ENCODE assay signal across 8 cellular contexts in the genomic region with DNA sequence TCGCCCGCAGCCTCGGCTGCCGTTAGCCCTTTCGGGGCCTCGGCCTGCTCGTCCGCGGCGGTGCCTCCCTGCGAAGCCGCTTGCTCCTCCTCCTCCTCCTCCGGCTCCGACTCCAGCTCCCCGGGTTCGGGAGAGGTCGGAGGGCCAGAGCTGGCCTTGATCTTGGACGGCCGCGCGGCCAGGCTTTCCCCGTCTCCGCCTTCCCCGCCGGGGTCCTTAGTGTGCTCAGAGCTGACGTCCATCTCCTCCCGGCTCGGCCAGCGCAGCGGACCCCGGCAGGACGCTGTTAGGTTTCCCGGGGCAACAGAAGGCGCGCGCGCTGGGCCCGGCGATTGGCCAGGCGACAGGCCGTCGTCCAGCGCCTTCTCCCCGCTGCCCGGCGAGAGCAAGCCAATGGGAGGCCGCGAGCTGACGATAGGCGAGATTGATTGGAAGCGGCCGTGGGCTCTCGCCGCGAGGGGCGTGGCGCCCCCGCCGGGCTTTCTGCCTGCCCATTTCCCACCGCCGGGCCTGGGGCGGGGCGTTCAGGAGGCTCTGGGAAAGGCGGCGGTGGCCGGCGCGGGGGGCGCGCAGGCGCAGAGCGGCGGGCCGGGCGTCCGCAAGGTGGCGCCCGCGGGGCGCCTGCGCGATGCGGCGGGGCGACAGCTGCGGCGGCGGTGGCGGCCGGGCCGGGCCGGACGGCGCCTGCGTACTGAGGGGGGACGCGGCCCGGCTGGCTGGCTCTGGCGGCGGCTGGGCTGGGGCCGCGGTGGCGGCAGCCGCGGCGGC. TPM values are rescaled to one million over a fixed set of nuclear protein-coding genes. Genes with fewer than 3 reads are reported as not detected.
DNase-seq lines count a peak whose midpoint lies in the region; ATAC-seq and TF ChIP-seq lines count a peak whose summit lies in the region.

Gene TADA2B, plus strand, starts transcription at position 676 of the 768 bp plus-strand sequence. CDS start 208 bp downstream, outside the sequence.

- no peak for TF ChIP-seq EP300 in esophagus muscularis mucosa (IDR thresholded peaks at IDR 0.05)

- H3K9ac ChIP-seq in KMS-11, result peak within 1 kb of the TSS; percentile 57; the same call in 1 of the 2 replicates

- under 1% methylated on average over 37 of the region's 106 CpGs for WGBS in esophagus muscularis mucosa

- H3K27ac ChIP-seq in KMS-11 (no peak within 1 kb of the TSS; the same call in 1 of the 2 replicates), Panc1 (ENCODE audit: low read length) (peak within 1 kb of the TSS; percentile 81), esophagus muscularis mucosa (replicated peaks in 1 of 4) (peak within 1 kb of the TSS; percentile 90 to 94 (median 92)), muscle layer of duodenum (ENCODE audit: low read length) (peak within 1 kb of the TSS; percentile 58)

- H3K27me3 ChIP-seq in KMS-11 (ENCODE audit: insufficient read depth, low read depth) (no peaks in the 10 kb centered on the region), Panc1 (ENCODE audit: control insufficient read depth, insufficient read depth, low read length) (no peaks in the 10 kb centered on the region), esophagus muscularis mucosa (no peaks in the 10 kb centered on the region), muscle layer of duodenum (ENCODE audit: low read depth, low read length) (no peaks in the 10 kb centered on the region)

- H2AFZ ChIP-seq in KMS-11 (ENCODE audit: low read depth), result peak within 1 kb of the TSS; percentile 54

- in situ Hi-C loops in Panc1 (cut with HindIII; ENCODE audit: low pct_unique_long_range_greater_than_20kb, low sequenced_read_pairs), result no loop called here

- POLR2A ChIA-PET in Panc1 (lab: Charles Lee), result no interaction called here

- intact Hi-C loops in Panc1 (cut with micrococcal nuclease; ENCODE audit: unreplicated experiment) (no loop called here), esophagus muscularis mucosa (cut with DNase I) (loop anchor here (10.0 kb wide), 2 partner anchors 258 to 328 kb away; partner anchors contain the start of genes BLOC1S4 and KIAA0232)

- H3K9me3 ChIP-seq in Panc1 (ENCODE audit: control insufficient read depth, insufficient read depth, low read depth, low read length) (no peaks in the 10 kb centered on the region), esophagus muscularis mucosa (no peaks in the 10 kb centered on the region), muscle layer of duodenum (ENCODE audit: control insufficient read depth in 1 of 2, low read length in 2 of 2) (no peaks in the 10 kb centered on the region)

- H3K4me3 ChIP-seq in KMS-11 (IDR thresholded peaks at IDR 0.05; ENCODE audit: insufficient read depth, low read depth, low read length) (no peak within 1 kb of the TSS), Panc1 (ENCODE audit: low read depth in 2 of 2, low read length in 2 of 2) (peak within 1 kb of the TSS; percentile 76 to 80), esophagus muscularis mucosa (peak within 1 kb of the TSS; percentile 95 to 100 (median 98)), muscle layer of duodenum (ENCODE audit: low read depth in 1 of 2, low read length in 2 of 2) (peak within 1 kb of the TSS; percentile 78 to 98)

- TF ChIP-seq POLR2A in esophagus muscularis mucosa (IDR thresholded peaks at IDR 0.05; ENCODE audit: low read depth), result no peak

- peaks cover 31% of the 10 kb centered on the region; the same call in 1 of the 2 replicates for H3K79me2 ChIP-seq in KMS-11 (ENCODE audit: insufficient read depth, low read depth)

- no peaks in the 10 kb centered on the region for H3K36me3 ChIP-seq in KMS-11 (ENCODE audit: insufficient read depth)
- H3K36me3 ChIP-seq in Panc1 (ENCODE audit: control insufficient read depth, insufficient read depth, low read length), result no peaks in the 10 kb centered on the region
- H3K36me3 ChIP-seq in esophagus muscularis mucosa, result no peaks in the 10 kb centered on the region
- no peaks in the 10 kb centered on the region for H3K36me3 ChIP-seq in muscle layer of duodenum (ENCODE audit: control insufficient read depth in 1 of 2, insufficient read depth in 2 of 2, low read length in 2 of 2)

- CTCF ChIA-PET in Panc1 (lab: Charles Lee), result interaction anchor here (0.6 kb wide), 4 partner anchors 10 to 39 kb away, joined by 3 to 10 read pairs (median 5); partner anchors contain the start of gene GRPEL1

- no peaks in the 10 kb centered on the region for H4K20me1 ChIP-seq in KMS-11 (ENCODE audit: insufficient read depth)

- no peak for TF ChIP-seq CTCF in KMS-11 (conservative IDR thresholded peaks at IDR 0.05; ENCODE audit: low read depth, low read length)
- TF ChIP-seq CTCF in Panc1 (IDR thresholded peaks at IDR 0.05), result peak; percentile 83; the same call in 1 of the 2 replicates
- peak; percentile 37 to 72 (median 50) for TF ChIP-seq CTCF in esophagus muscularis mucosa (IDR thresholded peaks at IDR 0.05)

- peak; percentile 79 for ATAC-seq in GM21737 (IDR thresholded peaks at IDR 0.05; ENCODE audit: unreplicated experiment)
- ATAC-seq in Panc1, result peak; percentile 93

- BruUV-seq in Panc1 (replicated peaks; lab: Mats Ljungman, UMichigan), result no TSS peak

- DNase-seq in DMS79 treated with DMSO at 0.1 percent for 48 hours (lab: John Stamatoyannopoulos, UW) (peak; percentile 84), Panc1 (ENCODE audit: low read depth, low spot score) (peak; percentile 53), esophagus muscularis mucosa (ENCODE audit: extremely low spot score) (peak; percentile 99)
- peak; percentile 96 to 97 for DNase-seq in activated T-cell treated with anti-CD3 and anti-CD28 coated beads, Interleukin-2, amount 50 U/mL, for 48 hours
- peak; percentile 77 to 90 for DNase-seq in stimulated activated CD8-positive, alpha-beta memory T cell treated with anti-CD3 and anti-CD28 coated beads, Interleukin-7, amount 100 ng/mL, for 4 hours (ENCODE audit: low read depth in 2 of 2)

- H3K4me2 ChIP-seq in KMS-11, result peak within 1 kb of the TSS; percentile 54

- H3K4me1 ChIP-seq in KMS-11 (ENCODE audit: low read depth, poor library complexity, severe bottlenecking) (peaks cover 34% of the 10 kb centered on the region), Panc1 (ENCODE audit: control insufficient read depth, insufficient read depth, low read length) (peaks cover 30% of the 10 kb centered on the region), esophagus muscularis mucosa (peaks cover 41 to 55% (median 50%) of the 10 kb centered on the region in 4 donors), muscle layer of duodenum (ENCODE audit: control insufficient read depth in 1 of 2, insufficient read depth in 2 of 2, low read length in 2 of 2) (peaks cover 31 to 36% of the 10 kb centered on the region in 2 donors)

RNA-seq across cellular contexts. Expression of gene TADA2B, which starts in this region (rescaled TPM):
- total RNA-seq in Panc1 (2021; ENCODE audit: unreplicated experiment) (17.6 TPM), esophagus muscularis mucosa (10 to 100 TPM; 19.9 to 31.7 (median 26.3) TPM)
- polyA plus RNA-seq in Panc1 (2012; ENCODE audit: insufficient read length), result 21.4 TPM
